1 cellular context compared by ENCODE assay signal in genomic region chr1:18110968-18111367, GRCh38.
TF ChIP-seq lines count a peak whose summit lies in the region.

No MANE protein-coding gene starts in this region.

TF ChIP-seq in K562, 482 proteins besides CTCF, POLR2A, EP300 and RAD21:
- TF ChIP-seq E2F8 (IDR thresholded peaks at IDR 0.05; ENCODE audit: low read depth, partially characterized antibody) (no peak), DMBX1 (CRISPR knock-in tag; IDR thresholded peaks at IDR 0.05; ENCODE audit: borderline replicate concordance) (no peak), POLR2H (tag; IDR thresholded peaks at IDR 0.05; ENCODE audit: low read depth) (no peak), EGR1 (conservative IDR thresholded peaks at IDR 0.05) (0 out of 2 replicates have a peak, but pooled peaks have one; percentile 1)
- TF ChIP-seq, protein P1, sequence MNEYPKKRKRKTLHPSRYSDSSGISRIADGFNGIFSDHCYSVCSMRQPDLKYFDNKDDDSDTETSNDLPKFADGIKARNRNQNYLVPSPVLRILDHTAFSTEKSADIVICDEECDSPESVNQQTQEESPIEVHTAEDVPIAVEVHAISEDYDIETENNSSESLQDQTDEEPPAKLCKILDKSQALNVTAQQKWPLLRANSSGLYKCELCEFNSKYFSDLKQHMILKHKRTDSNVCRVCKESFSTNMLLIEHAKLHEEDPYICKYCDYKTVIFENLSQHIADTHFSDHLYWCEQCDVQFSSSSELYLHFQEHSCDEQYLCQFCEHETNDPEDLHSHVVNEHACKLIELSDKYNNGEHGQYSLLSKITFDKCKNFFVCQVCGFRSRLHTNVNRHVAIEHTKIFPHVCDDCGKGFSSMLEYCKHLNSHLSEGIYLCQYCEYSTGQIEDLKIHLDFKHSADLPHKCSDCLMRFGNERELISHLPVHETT (CRISPR knock-in tag; conservative IDR thresholded peaks at IDR 0.05 in 1 of 2, IDR thresholded peaks at IDR 0.05 in 1 of 2): no peak
